8 cellular contexts compared by ENCODE assay signal in the genomic region with DNA sequence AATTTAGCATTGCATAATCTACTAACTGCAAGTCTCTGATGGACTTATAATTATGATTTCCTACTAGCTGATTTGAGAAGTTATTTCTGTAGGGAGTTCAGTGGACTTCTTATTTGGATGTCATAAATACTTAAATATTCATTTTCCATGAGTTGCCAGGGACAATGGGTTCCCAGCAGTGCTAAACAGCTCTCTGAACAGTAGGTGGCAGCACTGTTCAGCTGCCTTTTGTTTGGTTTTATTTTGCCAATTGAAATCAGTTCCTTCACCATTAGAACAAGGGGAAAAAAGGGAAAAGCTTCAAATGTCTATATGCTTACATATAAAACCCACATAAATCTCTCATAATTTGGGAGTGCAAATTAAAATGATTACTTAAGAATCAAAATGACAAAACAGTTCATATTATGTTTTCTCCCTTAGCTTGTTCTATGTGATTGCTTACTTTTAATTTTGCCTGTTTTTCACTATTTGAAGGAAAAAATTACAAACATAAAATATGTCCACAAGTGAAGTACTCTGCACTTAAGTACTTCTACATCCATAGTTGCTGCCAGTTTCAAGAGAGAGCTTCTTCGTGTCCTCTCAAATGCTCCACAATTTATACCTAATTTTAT.
DNase-seq lines count a peak whose midpoint lies in the region; ATAC-seq and TF ChIP-seq lines count a peak whose summit lies in the region.
"Had no signal": no experiment of that assay in that cellular context is flagged by ENCODE, and none has a peak within 500 bp of the region (broad histone marks: within the 10 kb centered on the region; RNA-seq: fewer than 3 reads in every experiment).

No MANE protein-coding gene starts in this region.

- no peaks in the 10 kb centered on the region for H3K36me3 ChIP-seq in upper lobe of right lung

- no peaks in the 10 kb centered on the region for H3K27me3 ChIP-seq in upper lobe of right lung

- H3K27ac ChIP-seq in upper lobe of right lung: no peak overlapping the region

- H3K4me3 ChIP-seq in cardiac fibroblast (replicated peaks in 1 of 2; ENCODE audit: low read depth in 2 of 2, low read length in 2 of 2) (no peak overlapping the region), upper lobe of right lung (no peak overlapping the region)

- intact Hi-C loops in left colon (cut with DNase I, micrococcal nuclease): loop anchor here in 1 of 2 donors (5.0 kb wide), 1 partner anchor 1112 kb away; no protein-coding TSS in a partner anchor
- intact Hi-C loops in upper lobe of right lung (cut with DNase I): no loop called here

- DNase-seq in ELF-1 (ENCODE audit: low read depth, low spot score): peak; percentile 61
- DNase-seq in NCI-H82 treated with DMSO at 0.1 percent for 48 hours (lab: John Stamatoyannopoulos, UW; ENCODE audit: unreplicated experiment): peak; percentile 16
- DNase-seq in cardiac fibroblast (ENCODE audit: low read depth in 2 of 2): peak; percentile 63 to 70
- peak in 1 of 2 donors; percentile 13 for DNase-seq in left colon
- DNase-seq in upper lobe of right lung: no peak
- DNase-seq: stimulated activated naive B cell treated with anti-CD40 and anti-IgM and Interleukin-4, amounts not matched to agents 10 μg/mL and 1 μg/mL and 100 μg/mL, for 72 hours had no signal

- H3K9me3 ChIP-seq in upper lobe of right lung: no peaks in the 10 kb centered on the region

- ATAC-seq in GM19395 (IDR thresholded peaks at IDR 0.05; ENCODE audit: unreplicated experiment): peak; percentile 77
- peak; percentile 72 for ATAC-seq in HG03520 (IDR thresholded peaks at IDR 0.05; ENCODE audit: unreplicated experiment)
- ATAC-seq in left colon: peak; percentile 52
- ATAC-seq in upper lobe of right lung: peak; percentile 75

- TF ChIP-seq CTCF in cardiac fibroblast (IDR thresholded peaks at IDR 0.05; ENCODE audit: low read depth, low read length) (peak; percentile 94), upper lobe of right lung (IDR thresholded peaks at IDR 0.05) (peak; percentile 87)

- H3K4me1 ChIP-seq in upper lobe of right lung: no peaks in the 10 kb centered on the region
